5 cellular contexts compared by ENCODE assay signal in genomic region chr2:65943099-65943786, GRCh38.
"Had no signal": no experiment of that assay in that cellular context is flagged by ENCODE, and none has a peak within 500 bp of the region (broad histone marks: within the 10 kb centered on the region; RNA-seq: fewer than 3 reads in every experiment).

No MANE protein-coding gene starts in this region.

- H3K4me3 ChIP-seq: GM23338 had no signal

- H3K4me2 ChIP-seq: GM23338 had no signal

- DNase-seq: H9, HCEC 1CT had no signal

- H2AFZ ChIP-seq: GM23338 had no signal

- H3K4me3 Mint-ChIP-seq: GM23338, H9, IgD-negative memory B cell had no signal

- H3K36me3 Mint-ChIP-seq: IgD-negative memory B cell had no signal

- H3K4me1 Mint-ChIP-seq: GM23338, H9, IgD-negative memory B cell had no signal

- ATAC-seq: GM23338, HepG2 had no signal

- H3K27ac Mint-ChIP-seq: GM23338 had no signal

- H3K9me3 Mint-ChIP-seq: H9 had no signal
